21 cellular contexts compared by ENCODE assay signal in genomic region chr10:58867683-58868082, GRCh38.
A peak's percentile ranks its signal among the peaks of the same experiment; 100 is the strongest.
DNase-seq lines count a peak whose midpoint lies in the region; ATAC-seq, FAIRE-seq and TF ChIP-seq lines count a peak whose summit lies in the region.
"Had no signal": no experiment of that assay in that cellular context is flagged by ENCODE, and none has a peak within 500 bp of the region (broad histone marks: within the 10 kb centered on the region; RNA-seq: fewer than 3 reads in every experiment).

No MANE protein-coding gene starts in this region.

- peak; percentile 18 for DNase-seq in GM12865 (ENCODE audit: low read depth)
- DNase-seq in middle frontal gyrus (ENCODE audit: extremely low spot score, low spot score): no peak
- DNase-seq in activated CD4-positive, alpha-beta T cell treated with anti-CD3 and anti-CD28 coated beads, Interleukin-2, amount 10 ng/mL, durations not matched to agents 24 days and 14 days: no peak
- DNase-seq in ACHN: no peak
- DNase-seq in GM19239 (ENCODE audit: insufficient read length, low spot score): no peak
- DNase-seq: activated CD4-positive, alpha-beta T cell treated with anti-CD3 and anti-CD28 coated beads, Interleukin-2, amount 50 U/mL, for 1 hour; activated gamma-delta T cell; amniotic stem cell; islet precursor cell; naive B cell; NCI-H1105 treated with DMSO at 0.1 percent for 48 hours; NCI-H526; T-cell had no signal

- H3K27ac Mint-ChIP-seq in activated CD4-positive, alpha-beta T cell treated with anti-CD3 and anti-CD28 coated beads, Interleukin-2, amount 10 ng/mL, durations not matched to agents 24 days and 14 days: no peak overlapping the region
- H3K27ac Mint-ChIP-seq: naive B cell, T-cell had no signal

- ATAC-seq in GM18870 (IDR thresholded peaks at IDR 0.05; ENCODE audit: unreplicated experiment): peak; percentile 68
- ATAC-seq in HG02610 (IDR thresholded peaks at IDR 0.05; ENCODE audit: unreplicated experiment): peak; percentile 72
- ATAC-seq in HG03378 (IDR thresholded peaks at IDR 0.05; ENCODE audit: unreplicated experiment): peak; percentile 72
- ATAC-seq: T-cell had no signal

- no peak overlapping the region for H3K4me3 ChIP-seq in GM12865 (ENCODE audit: low read depth, low read length)
- H3K4me3 ChIP-seq: BLaER1, cardiac muscle cell, right atrium auricular region, vagina had no signal

- peaks cover 5% of the 10 kb centered on the region for H3K9me3 Mint-ChIP-seq in activated CD4-positive, alpha-beta T cell treated with anti-CD3 and anti-CD28 coated beads, Interleukin-2, amount 10 ng/mL, durations not matched to agents 24 days and 14 days
- H3K9me3 Mint-ChIP-seq: T-cell had no signal

- FAIRE-seq in GM19239 (lab: Jason Lieb, UNC): no peak
- FAIRE-seq: D721Med had no signal

- H3K4me1 Mint-ChIP-seq in activated CD4-positive, alpha-beta T cell treated with anti-CD3 and anti-CD28 coated beads, Interleukin-2, amount 10 ng/mL, durations not matched to agents 24 days and 14 days: no peaks in the 10 kb centered on the region
- H3K4me1 Mint-ChIP-seq: naive B cell, T-cell had no signal

- no peaks in the 10 kb centered on the region for H3K36me3 Mint-ChIP-seq in activated CD4-positive, alpha-beta T cell treated with anti-CD3 and anti-CD28 coated beads, Interleukin-2, amount 10 ng/mL, durations not matched to agents 24 days and 14 days (ENCODE audit: low read depth)
- H3K36me3 Mint-ChIP-seq: naive B cell, T-cell had no signal

- no peaks in the 10 kb centered on the region for H3K27me3 Mint-ChIP-seq in activated CD4-positive, alpha-beta T cell treated with anti-CD3 and anti-CD28 coated beads, Interleukin-2, amount 10 ng/mL, durations not matched to agents 24 days and 14 days
- H3K27me3 Mint-ChIP-seq: naive B cell, T-cell had no signal

- H3K4me3 Mint-ChIP-seq in activated CD4-positive, alpha-beta T cell treated with anti-CD3 and anti-CD28 coated beads, Interleukin-2, amount 10 ng/mL, durations not matched to agents 24 days and 14 days: no peak overlapping the region
- H3K4me3 Mint-ChIP-seq: T-cell had no signal

- no peak for TF ChIP-seq CTCF in GM12865 (IDR thresholded peaks at IDR 0.05; ENCODE audit: insufficient read depth, low read depth, low read length, missing control alignments)

- intact Hi-C loops in activated CD4-positive, alpha-beta T cell treated with anti-CD3 and anti-CD28 coated beads, Interleukin-2, amount 10 ng/mL, durations not matched to agents 24 days and 14 days (cut with micrococcal nuclease): no loop called here

- in situ Hi-C loops in ACHN (cut with HindIII; ENCODE audit: low pct_ligation_motif_present, low pct_unique_long_range_greater_than_20kb, low sequenced_read_pairs): no loop called here
